In genomic region chr5:107456281-107456715, GRCh38 we compare ENCODE assay signal across 13 cellular contexts.
DNase-seq lines count a peak whose midpoint lies in the region; ATAC-seq and TF ChIP-seq lines count a peak whose summit lies in the region.
"Had no signal": no experiment of that assay in that cellular context is flagged by ENCODE, and none has a peak within 500 bp of the region (broad histone marks: within the 10 kb centered on the region; RNA-seq: fewer than 3 reads in every experiment).

No MANE protein-coding gene starts in this region.

- in situ Hi-C loops in Panc1 (cut with HindIII; ENCODE audit: low pct_unique_long_range_greater_than_20kb, low sequenced_read_pairs), result no loop called here

- no peaks in the 10 kb centered on the region for H3K27me3 Mint-ChIP-seq in Calu3 (ENCODE audit: unreplicated experiment)

- peak overlapping the region; percentile 88 for H3K27ac Mint-ChIP-seq in Calu3 (ENCODE audit: unreplicated experiment)

- no peaks in the 10 kb centered on the region for H3K9me3 Mint-ChIP-seq in Calu3 (ENCODE audit: low read depth, unreplicated experiment)

- peaks cover 23% of the 10 kb centered on the region for H3K36me3 Mint-ChIP-seq in Calu3 (ENCODE audit: insufficient read depth, unreplicated experiment)

- H3K4me3 Mint-ChIP-seq in Calu3 (ENCODE audit: low read depth, unreplicated experiment), result peak overlapping the region; percentile 24

- BruUV-seq in Calu3 (replicated peaks; lab: Mats Ljungman, UMichigan) (no TSS peak), Panc1 (replicated peaks; lab: Mats Ljungman, UMichigan) (no TSS peak)

- DNase-seq in Calu3 (no peak), Panc1 (ENCODE audit: low read depth, low spot score) (no peak), anterior cingulate cortex (lab: John Stamatoyannopoulos, UW) (no peak), islet precursor cell (no peak), AG20443 (ENCODE audit: low spot score) (no peak)
- DNase-seq in activated CD4-positive, CD25-positive, alpha-beta regulatory T cell treated with anti-CD3 and anti-CD28 coated beads, Interleukin-2, amount 50 U/mL, for 72 hours, result no peak
- DNase-seq: amygdala, head of caudate nucleus, NCI-H2081, occipital lobe had no signal

- POLR2A ChIA-PET in Panc1 (lab: Charles Lee), result no interaction called here

- H3K4me1 Mint-ChIP-seq in Calu3 (ENCODE audit: low read depth, unreplicated experiment), result peaks cover 77% of the 10 kb centered on the region

- no peaks in the 10 kb centered on the region for H3K27me3 ChIP-seq in Panc1 (ENCODE audit: control insufficient read depth, insufficient read depth, low read length)

- peaks cover 24% of the 10 kb centered on the region for H3K4me1 ChIP-seq in Panc1 (ENCODE audit: control insufficient read depth, insufficient read depth, low read length)

- no peaks in the 10 kb centered on the region for H3K9me3 ChIP-seq in Panc1 (ENCODE audit: control insufficient read depth, insufficient read depth, low read depth, low read length)

- peak; percentile 61 for ATAC-seq in GM19455 (IDR thresholded peaks at IDR 0.05; ENCODE audit: unreplicated experiment)
- peak; percentile 69 for ATAC-seq in HG03159 (IDR thresholded peaks at IDR 0.05; ENCODE audit: unreplicated experiment)
- peak; percentile 46; the same call in 1 of the 2 replicates for ATAC-seq in Panc1

- H3K27ac ChIP-seq in Panc1 (ENCODE audit: low read length), result no peak overlapping the region
- H3K27ac ChIP-seq: VCaP had no signal

- H3K36me3 ChIP-seq in Panc1 (ENCODE audit: control insufficient read depth, insufficient read depth, low read length), result no peaks in the 10 kb centered on the region

- intact Hi-C loops in Calu3 (cut with micrococcal nuclease; ENCODE audit: unreplicated experiment) (loop anchor here (2.0 kb wide), 1 partner anchor 209 kb away; no protein-coding TSS in a partner anchor), Panc1 (cut with micrococcal nuclease; ENCODE audit: unreplicated experiment) (no loop called here)

- no peak for TF ChIP-seq CTCF in Calu3 (IDR thresholded peaks at IDR 0.05; ENCODE audit: unreplicated experiment)
- no peak for TF ChIP-seq CTCF in Panc1 (IDR thresholded peaks at IDR 0.05)

- CTCF ChIA-PET in Calu3 (lab: Charles Lee) (interaction anchor here (1.2 to 4.1 kb wide), 2 partner anchors 115 to 208 kb away, joined by 3 to 19 read pairs; no protein-coding TSS in a partner anchor), Panc1 (lab: Charles Lee) (no interaction called here)

- no peak overlapping the region for H3K4me3 ChIP-seq in Panc1 (ENCODE audit: low read depth in 2 of 2, low read length in 2 of 2)
